ENCODE assay signal across 1 cellular context in genomic region chr18:79569720-79570119, GRCh38.
TF ChIP-seq lines count a peak whose summit lies in the region.

No MANE protein-coding gene starts in this region.

TF ChIP-seq in HepG2, 621 proteins besides CTCF, POLR2A, EP300 and RAD21 (continued from another document):
- TF ChIP-seq, protein P1, sequence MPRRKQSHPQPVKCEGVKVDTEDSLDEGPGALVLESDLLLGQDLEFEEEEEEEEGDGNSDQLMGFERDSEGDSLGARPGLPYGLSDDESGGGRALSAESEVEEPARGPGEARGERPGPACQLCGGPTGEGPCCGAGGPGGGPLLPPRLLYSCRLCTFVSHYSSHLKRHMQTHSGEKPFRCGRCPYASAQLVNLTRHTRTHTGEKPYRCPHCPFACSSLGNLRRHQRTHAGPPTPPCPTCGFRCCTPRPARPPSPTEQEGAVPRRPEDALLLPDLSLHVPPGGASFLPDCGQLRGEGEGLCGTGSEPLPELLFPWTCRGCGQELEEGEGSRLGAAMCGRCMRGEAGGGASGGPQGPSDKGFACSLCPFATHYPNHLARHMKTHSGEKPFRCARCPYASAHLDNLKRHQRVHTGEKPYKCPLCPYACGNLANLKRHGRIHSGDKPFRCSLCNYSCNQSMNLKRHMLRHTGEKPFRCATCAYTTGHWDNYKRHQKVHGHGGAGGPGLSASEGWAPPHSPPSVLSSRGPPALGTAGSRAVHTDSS (CRISPR knock-in tag; conservative IDR thresholded peaks at IDR 0.05), result no peak
- no peak for TF ChIP-seq PCBP1 (IDR thresholded peaks at IDR 0.05; ENCODE audit: borderline replicate concordance, low read depth, low read length)
- TF ChIP-seq HMG20B (CRISPR knock-in tag; conservative IDR thresholded peaks at IDR 0.05), result no peak
- TF ChIP-seq ZNF24 (IDR thresholded peaks at IDR 0.05), result no peak
- no peak for TF ChIP-seq ZNF253 (CRISPR knock-in tag; IDR thresholded peaks at IDR 0.05; ENCODE audit: borderline replicate concordance)
- TF ChIP-seq, protein P2, sequence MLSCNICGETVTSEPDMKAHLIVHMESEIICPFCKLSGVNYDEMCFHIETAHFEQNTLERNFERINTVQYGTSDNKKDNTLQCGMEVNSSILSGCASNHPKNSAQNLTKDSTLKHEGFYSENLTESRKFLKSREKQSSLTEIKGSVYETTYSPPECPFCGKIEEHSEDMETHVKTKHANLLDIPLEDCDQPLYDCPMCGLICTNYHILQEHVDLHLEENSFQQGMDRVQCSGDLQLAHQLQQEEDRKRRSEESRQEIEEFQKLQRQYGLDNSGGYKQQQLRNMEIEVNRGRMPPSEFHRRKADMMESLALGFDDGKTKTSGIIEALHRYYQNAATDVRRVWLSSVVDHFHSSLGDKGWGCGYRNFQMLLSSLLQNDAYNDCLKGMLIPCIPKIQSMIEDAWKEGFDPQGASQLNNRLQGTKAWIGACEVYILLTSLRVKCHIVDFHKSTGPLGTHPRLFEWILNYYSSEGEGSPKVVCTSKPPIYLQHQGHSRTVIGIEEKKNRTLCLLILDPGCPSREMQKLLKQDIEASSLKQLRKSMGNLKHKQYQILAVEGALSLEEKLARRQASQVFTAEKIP (CRISPR knock-in tag; IDR thresholded peaks at IDR 0.05; ENCODE audit: borderline replicate concordance), result no peak
- no peak for TF ChIP-seq SAFB2 (CRISPR knock-in tag; IDR thresholded peaks at IDR 0.05; ENCODE audit: borderline replicate concordance, low read depth)
TF ChIP-seq in HepG2: peak in this region for 0.
